17 cellular contexts compared by ENCODE assay signal in genomic region chr4:142549248-142549647, GRCh38.
DNase-seq lines count a peak whose midpoint lies in the region; ATAC-seq and TF ChIP-seq lines count a peak whose summit lies in the region.
"Had no signal": no experiment of that assay in that cellular context is flagged by ENCODE, and none has a peak within 500 bp of the region (broad histone marks: within the 10 kb centered on the region; RNA-seq: fewer than 3 reads in every experiment).

No MANE protein-coding gene starts in this region.

- H3K27me3 Mint-ChIP-seq in activated T-cell treated with anti-CD3 and anti-CD28 coated beads, Interleukin-2, amount 50 U/mL, for 4 hours (ENCODE audit: low read depth): no peaks in the 10 kb centered on the region
- H3K27me3 Mint-ChIP-seq: CD8-positive, alpha-beta memory T cell; stimulated activated naive CD8-positive, alpha-beta T cell treated with anti-CD3 and anti-CD28 coated beads, Interleukin-15, Interleukin-2, amounts not matched to agents 100 ng/mL and 50 ng/mL, for 24 hours had no signal

- TSS peak; percentile 90 for BruUV-seq in PC-9 (replicated peaks; lab: Mats Ljungman, UMichigan)

- peak overlapping the region; percentile 99 for H3K27ac ChIP-seq in PC-9
- H3K27ac ChIP-seq in smooth muscle cell (ENCODE audit: low read depth): peak overlapping the region; percentile 97
- H3K27ac ChIP-seq: KMS-11, uterus had no signal

- H3K4me2 ChIP-seq in PC-9 (peak overlapping the region; percentile 74), smooth muscle cell (no peak overlapping the region)
- H3K4me2 ChIP-seq: KMS-11 had no signal

- ATAC-seq in activated T-cell treated with anti-CD3 and anti-CD28 coated beads, Interleukin-2, amount 50 U/mL, for 4 hours: peak in 1 of 2 donors; percentile 10
- ATAC-seq: Right ventricle myocardium inferior had no signal

- H3K9me3 Mint-ChIP-seq in activated T-cell treated with anti-CD3 and anti-CD28 coated beads, Interleukin-2, amount 50 U/mL, for 4 hours: peaks cover 5% of the 10 kb centered on the region
- H3K9me3 Mint-ChIP-seq: CD8-positive, alpha-beta memory T cell had no signal

- H3K4me3 ChIP-seq in PC-9 (no peak overlapping the region), epithelial cell of esophagus (ENCODE audit: low read length) (no peak overlapping the region), smooth muscle cell (no peak overlapping the region)
- H3K4me3 ChIP-seq: uterus had no signal

- H3F3A ChIP-seq in PC-9 (ENCODE audit: insufficient read depth, low read depth) (peaks cover 44% of the 10 kb centered on the region), smooth muscle cell (ENCODE audit: low read depth) (no peaks in the 10 kb centered on the region)

- peak overlapping the region; percentile 82 for H3K9ac ChIP-seq in smooth muscle cell (ENCODE audit: low read depth)
- H3K9ac ChIP-seq: KMS-11 had no signal

- H3K79me2 ChIP-seq in PC-9 (ENCODE audit: low read depth) (0 out of 2 replicates have a peak, but pooled peaks cover 5% of the 10 kb centered on the region), smooth muscle cell (ENCODE audit: low read depth) (no peaks in the 10 kb centered on the region)

- no peak for TF ChIP-seq CTCF in PC-9 (conservative IDR thresholded peaks at IDR 0.05)
- no peak for TF ChIP-seq CTCF in epithelial cell of esophagus (IDR thresholded peaks at IDR 0.05; ENCODE audit: insufficient read depth, low read depth, low read length, missing control alignments)
- no peak for TF ChIP-seq CTCF in smooth muscle cell (IDR thresholded peaks at IDR 0.05; ENCODE audit: borderline replicate concordance, insufficient read depth, poor library complexity, severe bottlenecking)

- H4K20me1 ChIP-seq in PC-9 (ENCODE audit: insufficient read depth): no peaks in the 10 kb centered on the region
- no peaks in the 10 kb centered on the region for H4K20me1 ChIP-seq in smooth muscle cell (ENCODE audit: low read depth)

- H3K4me1 ChIP-seq in PC-9 (replicated peaks; ENCODE audit: insufficient read depth) (peaks cover 48% of the 10 kb centered on the region), smooth muscle cell (ENCODE audit: low read depth) (peaks cover 25% of the 10 kb centered on the region)
- H3K4me1 ChIP-seq: uterus had no signal

- H3K4me1 Mint-ChIP-seq in activated T-cell treated with anti-CD3 and anti-CD28 coated beads, Interleukin-2, amount 50 U/mL, for 4 hours (ENCODE audit: low read depth): peaks cover 51% of the 10 kb centered on the region

- in situ Hi-C loops in G401 (cut with HindIII; ENCODE audit: low sequenced_read_pairs): no loop called here

- POLR2A ChIA-PET in PC-9 (lab: Charles Lee; ENCODE audit: unreplicated experiment): interaction anchor here (0.6 to 1.4 kb wide), 2 partner anchors 12 to 75 kb away, joined by 3 to 31 read pairs; no protein-coding TSS in a partner anchor

- no peaks in the 10 kb centered on the region for H3K9me2 ChIP-seq in PC-9 (ENCODE audit: insufficient read depth)

- H3K36me3 Mint-ChIP-seq in activated T-cell treated with anti-CD3 and anti-CD28 coated beads, Interleukin-2, amount 50 U/mL, for 4 hours (ENCODE audit: insufficient read depth): peaks cover 4% of the 10 kb centered on the region

- intact Hi-C loops in PC-9 (cut with micrococcal nuclease; ENCODE audit: unreplicated experiment): loop anchor here (1.0 kb wide), 2 partner anchors 33 to 196 kb away; no protein-coding TSS in a partner anchor

- H3K36me3 ChIP-seq in PC-9 (ENCODE audit: low read depth): no peaks in the 10 kb centered on the region; the same call in 1 of the 2 replicates
- H3K36me3 ChIP-seq in smooth muscle cell (ENCODE audit: low read depth): no peaks in the 10 kb centered on the region
- H3K36me3 ChIP-seq: uterus had no signal

- DNase-seq in activated T-cell treated with anti-CD3 and anti-CD28 coated beads, Interleukin-2, amount 50 U/mL, for 4 hours: no peak
- DNase-seq in activated T-cell treated with anti-CD3 and anti-CD28 coated beads, Interleukin-2, amount 50 U/mL, for 1 hour: no peak
- no peak for DNase-seq in PC-9
- DNase-seq in epithelial cell of esophagus (ENCODE audit: low read depth): peak; percentile 75
- no peak for DNase-seq in smooth muscle cell (lab: John Stamatoyannopoulos, UW; ENCODE audit: unreplicated experiment)
- DNase-seq in G401 (ENCODE audit: low spot score): no peak
- no peak for DNase-seq in HuH-7 (ENCODE audit: low spot score)
- DNase-seq in GM03348 (ENCODE audit: low spot score): no peak
- DNase-seq: activated CD4-positive, alpha-beta T cell treated with anti-CD3 and anti-CD28 coated beads for 1 hour; activated CD8-positive, alpha-beta memory T cell treated with anti-CD3 and anti-CD28 coated beads, Interleukin-2, amount 50 U/mL, for 4 hours; CD8-positive, alpha-beta memory T cell; erythroblast; retina; uterus had no signal

- CTCF ChIA-PET in PC-9 (lab: Charles Lee): interaction anchor here (1.4 kb wide), 1 partner anchor 171 kb away, joined by 4 read pairs; no protein-coding TSS in a partner anchor

- H3K9me3 ChIP-seq in PC-9 (ENCODE audit: insufficient read depth, low read depth): peaks cover 6% of the 10 kb centered on the region; the same call in 1 of the 2 replicates
- no peaks in the 10 kb centered on the region for H3K9me3 ChIP-seq in smooth muscle cell (replicated peaks; ENCODE audit: low read depth)
- H3K9me3 ChIP-seq: uterus had no signal

- H2AFZ ChIP-seq in PC-9 (0 out of 2 replicates have a peak overlapping the region, but pooled peaks have one; percentile 19), smooth muscle cell (ENCODE audit: low read depth) (no peak overlapping the region)

- no peaks in the 10 kb centered on the region for H3K27me3 ChIP-seq in PC-9 (ENCODE audit: insufficient read depth, low read depth)
- no peaks in the 10 kb centered on the region for H3K27me3 ChIP-seq in smooth muscle cell (ENCODE audit: low read depth)
- H3K27me3 ChIP-seq: uterus had no signal

- 73% methylated on average over 3 of the region's 3 CpGs for whole genome bisulfite sequencing in smooth muscle cell (ENCODE audit: low lambda C conversion rate)

- peak overlapping the region; percentile 1 for H3K4me3 Mint-ChIP-seq in activated T-cell treated with anti-CD3 and anti-CD28 coated beads, Interleukin-2, amount 50 U/mL, for 4 hours
- H3K4me3 Mint-ChIP-seq: CD8-positive, alpha-beta memory T cell; stimulated activated naive CD8-positive, alpha-beta T cell treated with anti-CD3 and anti-CD28 coated beads, Interleukin-15, Interleukin-2, amounts not matched to agents 100 ng/mL and 50 ng/mL, for 24 hours had no signal
